29 cellular contexts compared by ENCODE assay signal in genomic region chr7:141189231-141189630, GRCh38.
"Had no signal": no experiment of that assay in that cellular context is flagged by ENCODE, and none has a peak within 500 bp of the region (broad histone marks: within the 10 kb centered on the region; RNA-seq: fewer than 3 reads in every experiment).

No MANE protein-coding gene starts in this region.

- H3K27ac ChIP-seq: adrenal gland, body of pancreas, esophagus muscularis mucosa, foreskin keratinocyte, gastrocnemius medialis, heart right ventricle, hepatocyte had no signal

- H3K79me2 ChIP-seq: hepatocyte had no signal

- H2AFZ ChIP-seq: hepatocyte had no signal

- H3K4me2 ChIP-seq: hepatocyte had no signal

- DNase-seq: activated CD4-positive, alpha-beta T cell treated with anti-CD3 and anti-CD28 coated beads for 1 hour; activated CD4-positive, alpha-beta T cell treated with anti-CD3 and anti-CD28 coated beads for 4 hours; activated CD4-positive, alpha-beta T cell treated with anti-CD3 and anti-CD28 coated beads, Interleukin-2, amount 50 U/mL, for 1 hour; activated CD4-positive, alpha-beta T cell treated with anti-CD3 and anti-CD28 coated beads, Interleukin-2, amount 50 U/mL, for 48 hours; activated CD8-positive, alpha-beta memory T cell treated with anti-CD3 and anti-CD28 coated beads for 24 hours; activated CD8-positive, alpha-beta T cell treated with anti-CD3 and anti-CD28 coated beads for 36 hours; activated effector memory CD4-positive, alpha-beta T cell treated with anti-CD3 and anti-CD28 coated beads, Interleukin-2, amount 50 U/mL, for 16 hours; activated naive CD4-positive, alpha-beta T cell treated with anti-CD3 and anti-CD28 coated beads for 36 hours; activated naive CD8-positive, alpha-beta T cell treated with anti-CD3 and anti-CD28 coated beads for 36 hours; activated naive CD8-positive, alpha-beta T cell treated with anti-CD3 and anti-CD28 coated beads, Interleukin-2, amount 50 U/mL, for 24 hours; activated T-cell treated with anti-CD3 and anti-CD28 coated beads, Interleukin-2, amount 50 U/mL, for 4 hours; adrenal gland; amygdala; aorta; body of pancreas; cortex of kidney; dermis blood vessel endothelial cell; effector CD4-positive, alpha-beta T cell; effector memory CD8-positive, alpha-beta T cell; erythroblast; foreskin keratinocyte; gastrocnemius medialis; glutamatergic neuron; heart right ventricle; T-cell; T-helper 17 cell; T1000 had no signal

- H3K4me1 ChIP-seq: adrenal gland, body of pancreas, esophagus muscularis mucosa, foreskin keratinocyte, gastrocnemius medialis had no signal

- H3K36me3 ChIP-seq: adrenal gland, esophagus muscularis mucosa, gastrocnemius medialis, heart right ventricle had no signal

- H3K27me3 ChIP-seq: adrenal gland, body of pancreas, esophagus muscularis mucosa, foreskin keratinocyte, gastrocnemius medialis, heart right ventricle, hepatocyte had no signal

- H3K4me3 ChIP-seq: adrenal gland, body of pancreas, esophagus muscularis mucosa, gastrocnemius medialis, heart right ventricle, hepatocyte had no signal

- H3K9me3 ChIP-seq: adrenal gland, body of pancreas, esophagus muscularis mucosa, gastrocnemius medialis, heart right ventricle had no signal
